In genomic region chr5:56522972-56523371, GRCh38 we compare ENCODE assay signal across 18 cellular contexts.
A peak's percentile ranks its signal among the peaks of the same experiment; 100 is the strongest.
DNase-seq lines count a peak whose midpoint lies in the region; ATAC-seq and TF ChIP-seq lines count a peak whose summit lies in the region.
"Had no signal": no experiment of that assay in that cellular context is flagged by ENCODE, and none has a peak within 500 bp of the region (broad histone marks: within the 10 kb centered on the region; RNA-seq: fewer than 3 reads in every experiment).

No MANE protein-coding gene starts in this region.

- TF ChIP-seq POLR2A in esophagus squamous epithelium (IDR thresholded peaks at IDR 0.05) (no peak), thyroid gland (IDR thresholded peaks at IDR 0.05) (no peak)

- no peak overlapping the region for H3K4me3 Mint-ChIP-seq in activated CD8-positive, alpha-beta T cell treated with anti-CD3 and anti-CD28 coated beads for 36 hours
- H3K4me3 Mint-ChIP-seq: activated T-cell treated with anti-CD3 and anti-CD28 coated beads, Interleukin-2, amount 50 U/mL, for 72 hours; CD4-positive, alpha-beta memory T cell; endodermal cell had no signal

- peak; percentile 77 for ATAC-seq in left lung
- no peak for ATAC-seq in activated CD8-positive, alpha-beta T cell treated with anti-CD3 and anti-CD28 coated beads for 36 hours
- ATAC-seq: activated T-cell treated with anti-CD3 and anti-CD28 coated beads, Interleukin-2, amount 50 U/mL, for 72 hours had no signal

- H3K4me1 Mint-ChIP-seq in activated CD8-positive, alpha-beta T cell treated with anti-CD3 and anti-CD28 coated beads for 36 hours (ENCODE audit: low read depth) = no peaks in the 10 kb centered on the region

- H3K9me3 ChIP-seq in esophagus squamous epithelium (no peaks in the 10 kb centered on the region), left lung (no peaks in the 10 kb centered on the region), thyroid gland (no peaks in the 10 kb centered on the region)

- TF ChIP-seq CTCF in esophagus squamous epithelium (IDR thresholded peaks at IDR 0.05) = no peak
- no peak for TF ChIP-seq CTCF in left lung (IDR thresholded peaks at IDR 0.05)
- no peak for TF ChIP-seq CTCF in thyroid gland (IDR thresholded peaks at IDR 0.05)
- no peak for TF ChIP-seq CTCF in activated CD8-positive, alpha-beta T cell treated with anti-CD3 and anti-CD28 coated beads for 36 hours (IDR thresholded peaks at IDR 0.05)

- POLR2A ChIA-PET in activated CD8-positive, alpha-beta T cell treated with anti-CD3 and anti-CD28 coated beads for 36 hours (lab: Charles Lee) = no interaction called here

- peak overlapping the region in 3 of 4 donors; percentile 23 to 60 (median 45) for H3K27ac ChIP-seq in esophagus squamous epithelium
- no peak overlapping the region for H3K27ac ChIP-seq in left lung
- peak overlapping the region; percentile 63 to 65 (median 64) for H3K27ac ChIP-seq in thyroid gland

- no peaks in the 10 kb centered on the region for H3K27me3 Mint-ChIP-seq in activated CD8-positive, alpha-beta T cell treated with anti-CD3 and anti-CD28 coated beads for 36 hours
- H3K27me3 Mint-ChIP-seq: CD4-positive, alpha-beta memory T cell had no signal

- WGBS in esophagus squamous epithelium, 2 donors = 29 to 67% methylated on average over 1 of the region's 1 CpG
- 53 to 68% methylated on average over 1 of the region's 1 CpG for WGBS in thyroid gland, 2 donors

- H3K36me3 Mint-ChIP-seq in activated CD8-positive, alpha-beta T cell treated with anti-CD3 and anti-CD28 coated beads for 36 hours (ENCODE audit: low read depth) = no peaks in the 10 kb centered on the region
- H3K36me3 Mint-ChIP-seq: CD4-positive, alpha-beta memory T cell had no signal

- peak; percentile 90 for TF ChIP-seq EP300 in Ishikawa (IDR thresholded peaks at IDR 0.05; ENCODE audit: borderline replicate concordance)

- DNase-seq in esophagus squamous epithelium (lab: John Stamatoyannopoulos, UW) (no peak), left lung (no peak), thyroid gland (peak; percentile 52 to 67), NK-92 (lab: John Stamatoyannopoulos, UW; ENCODE audit: unreplicated experiment) (no peak), HK-2 (ENCODE audit: unreplicated experiment) (no peak), NCI-H524 (lab: John Stamatoyannopoulos, UW) (no peak)
- DNase-seq in activated CD8-positive, alpha-beta T cell treated with anti-CD3 and anti-CD28 coated beads for 36 hours = no peak
- DNase-seq: activated CD4-positive, alpha-beta T cell treated with anti-CD3 and anti-CD28 coated beads for 48 hours; activated T-cell treated with anti-CD3 and anti-CD28 coated beads, Interleukin-2, amount 50 U/mL, for 72 hours; CD4-positive, alpha-beta memory T cell; endodermal cell; MV-4-11; NCI-H2171; OCI-M1; stimulated activated CD4-positive, alpha-beta T cell treated with anti-CD3 and anti-CD28 coated beads, Interleukin-4, amount 100 ng/mL, for 4 hours; stimulated activated naive CD4-positive, alpha-beta T cell; T-helper 2 cell had no signal

- H3K4me3 ChIP-seq in esophagus squamous epithelium (no peak overlapping the region), left lung (no peak overlapping the region), thyroid gland (replicated peaks in 1 of 3) (no peak overlapping the region)

- no peak overlapping the region for H3K27ac Mint-ChIP-seq in activated CD8-positive, alpha-beta T cell treated with anti-CD3 and anti-CD28 coated beads for 36 hours
- H3K27ac Mint-ChIP-seq: activated T-cell treated with anti-CD3 and anti-CD28 coated beads, Interleukin-2, amount 50 U/mL, for 72 hours; endodermal cell had no signal

- H3K4me1 ChIP-seq in esophagus squamous epithelium (peaks cover 14 to 85% (median 32%) of the 10 kb centered on the region in 3 donors), left lung (peaks cover 13 to 15% of the 10 kb centered on the region in 2 donors), thyroid gland (peaks cover 25 to 40% of the 10 kb centered on the region in 2 donors)

- CTCF ChIA-PET in activated CD8-positive, alpha-beta T cell treated with anti-CD3 and anti-CD28 coated beads for 36 hours (lab: Charles Lee) = no interaction called here

- intact Hi-C loops in esophagus squamous epithelium (cut with DNase I) = no loop called here
- intact Hi-C loops in left lung (cut with DNase I) = no loop called here
- intact Hi-C loops in thyroid gland (cut with DNase I) = no loop called here
- intact Hi-C loops in activated CD8-positive, alpha-beta T cell treated with anti-CD3 and anti-CD28 coated beads for 36 hours (cut with micrococcal nuclease) = no loop called here

- peak; percentile 6; the same call in 1 of the 2 replicates for TF ChIP-seq RAD21 in Ishikawa (IDR thresholded peaks at IDR 0.05; ENCODE audit: low read depth)

- H3K36me3 ChIP-seq in esophagus squamous epithelium (no peaks in the 10 kb centered on the region), left lung (no peaks in the 10 kb centered on the region), thyroid gland (no peaks in the 10 kb centered on the region)

- H3K27me3 ChIP-seq in esophagus squamous epithelium (no peaks in the 10 kb centered on the region), left lung (no peaks in the 10 kb centered on the region), thyroid gland (no peaks in the 10 kb centered on the region)

- H3K9me3 Mint-ChIP-seq in activated CD8-positive, alpha-beta T cell treated with anti-CD3 and anti-CD28 coated beads for 36 hours = no peaks in the 10 kb centered on the region
- H3K9me3 Mint-ChIP-seq: activated T-cell treated with anti-CD3 and anti-CD28 coated beads, Interleukin-2, amount 50 U/mL, for 72 hours; CD4-positive, alpha-beta memory T cell; endodermal cell had no signal

TF ChIP-seq in Ishikawa, 13 proteins besides CTCF, POLR2A, EP300 and RAD21:
- peak; percentile 83 for TF ChIP-seq NFIC (IDR thresholded peaks at IDR 0.05)
- TF ChIP-seq YY1 (IDR thresholded peaks at IDR 0.05; ENCODE audit: low read depth) = no peak
- TF ChIP-seq TCF12 (IDR thresholded peaks at IDR 0.05; ENCODE audit: low read depth) = peak; percentile 77
- 0 out of 2 replicates have a peak, but pooled peaks have one; percentile 51 for TF ChIP-seq TEAD4 (IDR thresholded peaks at IDR 0.05)
- TF ChIP-seq FOXM1 (IDR thresholded peaks at IDR 0.05; ENCODE audit: borderline replicate concordance, low read depth) = peak; percentile 73
- TF ChIP-seq TAF1 (IDR thresholded peaks at IDR 0.05; ENCODE audit: low read depth) = no peak
- TF ChIP-seq, protein P1, sequence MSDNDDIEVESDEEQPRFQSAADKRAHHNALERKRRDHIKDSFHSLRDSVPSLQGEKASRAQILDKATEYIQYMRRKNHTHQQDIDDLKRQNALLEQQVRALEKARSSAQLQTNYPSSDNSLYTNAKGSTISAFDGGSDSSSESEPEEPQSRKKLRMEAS (IDR thresholded peaks at IDR 0.05) = no peak
- TF ChIP-seq REST (IDR thresholded peaks at IDR 0.05; ENCODE audit: low read depth) = no peak
- TF ChIP-seq ZBTB7A (IDR thresholded peaks at IDR 0.05; ENCODE audit: low read depth) = no peak
- peak; percentile 87 for TF ChIP-seq CEBPB (IDR thresholded peaks at IDR 0.05)

Comparison
In these comparisons a context has a peak if more than half of its experiments do, and no peak if none do; other contexts are left out.
1. DNase-seq: peak in thyroid gland (2 of 2); none in esophagus squamous epithelium (single experiment), left lung (0 of 2), NK-92 (single experiment), HK-2 (single experiment), NCI-H524 (0 of 2) and activated CD8-positive, alpha-beta T cell treated with anti-CD3 and anti-CD28 coated beads for 36 hours (single experiment).
2. H3K27ac ChIP-seq: peak in esophagus squamous epithelium (3 of 4) and thyroid gland (3 of 3); none in left lung (0 of 2).